In the genomic region with DNA sequence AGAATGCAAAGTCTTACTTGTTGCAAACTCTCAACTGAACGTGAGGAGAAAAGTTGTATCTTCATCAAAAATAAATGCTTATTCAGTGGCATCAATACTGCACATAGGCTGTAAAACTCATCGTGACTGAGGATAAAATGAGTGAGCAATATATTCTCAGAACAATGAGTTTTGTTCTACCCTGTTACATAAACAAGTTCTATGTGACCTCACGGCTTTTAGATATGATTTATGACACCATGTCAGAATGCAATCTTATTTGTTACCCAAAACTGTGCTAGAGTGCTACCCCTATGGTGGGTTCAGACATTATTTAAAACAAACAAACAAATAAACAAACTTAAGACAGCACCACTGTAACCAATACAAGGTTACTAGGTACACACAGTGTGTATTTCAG, we compare ENCODE assay signal across 1 cellular context.
A peak's percentile ranks its signal among the peaks of the same experiment; 100 is the strongest.
TF ChIP-seq lines count a peak whose summit lies in the region.

No MANE protein-coding gene starts in this region.

TF ChIP-seq in K562, 482 proteins besides CTCF, POLR2A, EP300 and RAD21 (continued from another document):
- TF ChIP-seq, protein P1, sequence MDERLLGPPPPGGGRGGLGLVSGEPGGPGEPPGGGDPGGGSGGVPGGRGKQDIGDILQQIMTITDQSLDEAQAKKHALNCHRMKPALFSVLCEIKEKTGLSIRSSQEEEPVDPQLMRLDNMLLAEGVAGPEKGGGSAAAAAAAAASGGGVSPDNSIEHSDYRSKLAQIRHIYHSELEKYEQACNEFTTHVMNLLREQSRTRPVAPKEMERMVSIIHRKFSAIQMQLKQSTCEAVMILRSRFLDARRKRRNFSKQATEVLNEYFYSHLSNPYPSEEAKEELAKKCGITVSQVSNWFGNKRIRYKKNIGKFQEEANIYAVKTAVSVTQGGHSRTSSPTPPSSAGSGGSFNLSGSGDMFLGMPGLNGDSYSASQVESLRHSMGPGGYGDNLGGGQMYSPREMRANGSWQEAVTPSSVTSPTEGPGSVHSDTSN (CRISPR knock-in tag; IDR thresholded peaks at IDR 0.05; ENCODE audit: low read depth): no peak
- TF ChIP-seq, protein P1 (tag; conservative IDR thresholded peaks at IDR 0.05; ENCODE audit: low read depth): peak; percentile 46
